8 cellular contexts compared by ENCODE assay signal in genomic region chr12:116879509-116880212, GRCh38. TPM values are rescaled to one million over a fixed set of nuclear protein-coding genes. Genes with fewer than 3 reads are reported as not detected.
DNase-seq lines count a peak whose midpoint lies in the region; ATAC-seq, FAIRE-seq and TF ChIP-seq lines count a peak whose summit lies in the region.

No MANE protein-coding gene starts in this region.

- H3K4me1 ChIP-seq in right atrium auricular region (peaks cover 0 to 41% of the 10 kb centered on the region in 2 donors), keratinocyte (ENCODE audit: control insufficient read depth, extremely low read depth, insufficient read depth, low read length) (peaks cover 11% of the 10 kb centered on the region), tibial artery (peaks cover 5 to 47% (median 36%) of the 10 kb centered on the region in 4 donors)

- H3K9me3 ChIP-seq in right atrium auricular region (peaks cover 0 to 6% of the 10 kb centered on the region in 2 donors), keratinocyte (ENCODE audit: control insufficient read depth, low read depth, low read length) (peaks cover 1% of the 10 kb centered on the region), tibial artery (peaks cover 0 to 6% (median 5%) of the 10 kb centered on the region in 3 donors)

- FAIRE-seq in keratinocyte (lab: Jason Lieb, UNC), result no peak

- no peak for TF ChIP-seq CTCF in right atrium auricular region (IDR thresholded peaks at IDR 0.05)
- TF ChIP-seq CTCF in keratinocyte (optimal IDR thresholded peaks at IDR 0.05 in 1 of 3, IDR thresholded peaks at IDR 0.05 in 1 of 3, conservative IDR thresholded peaks at IDR 0.05 in 1 of 3; ENCODE audit: extremely low read depth in 1 of 3, insufficient read depth in 2 of 3, low read length in 3 of 3), result no peak
- TF ChIP-seq CTCF in tibial artery (IDR thresholded peaks at IDR 0.05), result no peak

- H3K79me2 ChIP-seq in keratinocyte (ENCODE audit: control insufficient read depth, insufficient read depth, low read length), result no peaks in the 10 kb centered on the region

- H3K9ac ChIP-seq in keratinocyte (ENCODE audit: control insufficient read depth, extremely low read depth, insufficient read depth, low read length), result no peak overlapping the region

- H3K27me3 ChIP-seq in right atrium auricular region (peaks cover 19 to 34% of the 10 kb centered on the region in 2 donors), keratinocyte (ENCODE audit: control insufficient read depth, extremely low read depth, insufficient read depth, low read length) (peaks cover 48% of the 10 kb centered on the region), tibial artery (peaks cover 0 to 96% of the 10 kb centered on the region in 2 donors)

- DNase-seq in left ventricle myocardium superior (no peak), right atrium auricular region (ENCODE audit: low spot score) (no peak), keratinocyte (ENCODE audit: low read depth, low spot score) (no peak), tibial artery (no peak), SHP77 (lab: John Stamatoyannopoulos, UW) (no peak)
- DNase-seq in activated CD8-positive, alpha-beta memory T cell treated with anti-CD3 and anti-CD28 coated beads, Interleukin-2, amount 50 U/mL, for 4 hours, result peak; percentile 23

- H3K9me1 ChIP-seq in keratinocyte (ENCODE audit: control insufficient read depth, extremely low read depth, insufficient read depth, low read length), result no peaks in the 10 kb centered on the region

- no peak overlapping the region for H3K27ac ChIP-seq in right atrium auricular region
- H3K27ac ChIP-seq in keratinocyte (ENCODE audit: control insufficient read depth, insufficient read depth, low read length), result no peak overlapping the region
- no peak overlapping the region for H3K27ac ChIP-seq in tibial artery

- H4K20me1 ChIP-seq in keratinocyte (ENCODE audit: control insufficient read depth, extremely low read depth, insufficient read depth, low read length), result no peaks in the 10 kb centered on the region

- no peaks in the 10 kb centered on the region for H3K36me3 ChIP-seq in right atrium auricular region
- H3K36me3 ChIP-seq in keratinocyte (ENCODE audit: control insufficient read depth in 2 of 2, extremely low read depth in 1 of 2, insufficient read depth in 2 of 2, low read length in 2 of 2), result no peaks in the 10 kb centered on the region
- H3K36me3 ChIP-seq in tibial artery, result no peaks in the 10 kb centered on the region

- H3K4me3 ChIP-seq in right atrium auricular region (peak overlapping the region in 1 of 2 donors; percentile 34), keratinocyte (ENCODE audit: control insufficient read depth in 2 of 3, extremely low read depth in 1 of 3, insufficient read depth in 2 of 3, low read depth in 1 of 3, low read length in 3 of 3) (peak overlapping the region; percentile 22 to 60 (median 59)), tibial artery (peak overlapping the region; percentile 32 to 43)

- dilution Hi-C loops in keratinocyte (cut with MboI; ENCODE audit: extremely low pct_ligation_motif_present, low sequenced_read_pairs), result no loop called here

- intact Hi-C loops in left ventricle myocardium superior (cut with micrococcal nuclease), result no loop called here
- intact Hi-C loops in tibial artery (cut with DNase I; ENCODE audit: low total_unique reads), result no loop called here

- H3K4me2 ChIP-seq in keratinocyte (ENCODE audit: control insufficient read depth, extremely low read depth, insufficient read depth, low read depth, low read length), result peak overlapping the region; percentile 86

- ATAC-seq in left ventricle myocardium superior (peak; percentile 22), HG03571 (IDR thresholded peaks at IDR 0.05; ENCODE audit: unreplicated experiment) (no peak), HG02870 (IDR thresholded peaks at IDR 0.05; ENCODE audit: unreplicated experiment) (no peak)

- H2AFZ ChIP-seq in keratinocyte (ENCODE audit: control insufficient read depth, low read length), result peak overlapping the region; percentile 64

RNA-seq across cellular contexts. Expression of gene HRK, which starts 1.6 kb away (rescaled TPM):
- total RNA-seq in left ventricle myocardium superior (0.20 TPM), right atrium auricular region (under 1 TPM in 1 of 2 donors, not detected in 1; 0.08 TPM)
- polyA plus RNA-seq in keratinocyte, result 0.01 to 0.03 TPM (median 0.03 TPM) in 3 replicates
- polyA plus RNA-seq in keratinocyte (2011; ENCODE audit: low read depth), result not detected
- 0.02 and 0.05 TPM in 2 replicates for polyA plus RNA-seq in keratinocyte (2011; cell fraction: cytosol; rRNA removed)
- 0.07 and 0.09 TPM in 2 replicates for polyA plus RNA-seq in keratinocyte (2011; cell fraction: nucleus; rRNA removed)
- 0.05 and 0.11 TPM in 2 replicates for polyA plus RNA-seq in keratinocyte (2012; ENCODE audit: low replicate concordance)
- 0.10 TPM in 1 of 3 replicates, not detected in the others for polyA minus RNA-seq in keratinocyte
- not detected for polyA minus RNA-seq in keratinocyte (2011; cell fraction: cytosol; rRNA and poly(A)+ RNA removed)
- polyA minus RNA-seq in keratinocyte (2011; cell fraction: nucleus; rRNA and poly(A)+ RNA removed), result 0.11 TPM in 1 of 2 replicates, not detected in the other

RNA-seq across cellular contexts. Expression of gene FBXW8, which starts 31.1 kb away (rescaled TPM):
- total RNA-seq in left ventricle myocardium superior (5.1 TPM), right atrium auricular region (1 to 10 TPM; 7.9 to 9.0 TPM)
- polyA plus RNA-seq in keratinocyte, result 5.0 to 5.2 TPM (median 5.1 TPM) in 3 replicates
- polyA plus RNA-seq in keratinocyte (2011; ENCODE audit: low read depth), result 4.6 TPM
- polyA plus RNA-seq in keratinocyte (2011; cell fraction: cytosol; rRNA removed), result 2.5 and 2.9 TPM in 2 replicates
- 14.7 and 17.5 TPM in 2 replicates for polyA plus RNA-seq in keratinocyte (2011; cell fraction: nucleus; rRNA removed)
- 2.8 and 3.7 TPM in 2 replicates for polyA plus RNA-seq in keratinocyte (2012; ENCODE audit: low replicate concordance)
- 6.1 to 12.8 TPM (median 6.6 TPM) in 3 replicates for polyA minus RNA-seq in keratinocyte
- polyA minus RNA-seq in keratinocyte (2011; cell fraction: cytosol; rRNA and poly(A)+ RNA removed), result 5.0 TPM
- polyA minus RNA-seq in keratinocyte (2011; cell fraction: nucleus; rRNA and poly(A)+ RNA removed), result 8.8 and 20.1 TPM in 2 replicates
